In the genomic region with DNA sequence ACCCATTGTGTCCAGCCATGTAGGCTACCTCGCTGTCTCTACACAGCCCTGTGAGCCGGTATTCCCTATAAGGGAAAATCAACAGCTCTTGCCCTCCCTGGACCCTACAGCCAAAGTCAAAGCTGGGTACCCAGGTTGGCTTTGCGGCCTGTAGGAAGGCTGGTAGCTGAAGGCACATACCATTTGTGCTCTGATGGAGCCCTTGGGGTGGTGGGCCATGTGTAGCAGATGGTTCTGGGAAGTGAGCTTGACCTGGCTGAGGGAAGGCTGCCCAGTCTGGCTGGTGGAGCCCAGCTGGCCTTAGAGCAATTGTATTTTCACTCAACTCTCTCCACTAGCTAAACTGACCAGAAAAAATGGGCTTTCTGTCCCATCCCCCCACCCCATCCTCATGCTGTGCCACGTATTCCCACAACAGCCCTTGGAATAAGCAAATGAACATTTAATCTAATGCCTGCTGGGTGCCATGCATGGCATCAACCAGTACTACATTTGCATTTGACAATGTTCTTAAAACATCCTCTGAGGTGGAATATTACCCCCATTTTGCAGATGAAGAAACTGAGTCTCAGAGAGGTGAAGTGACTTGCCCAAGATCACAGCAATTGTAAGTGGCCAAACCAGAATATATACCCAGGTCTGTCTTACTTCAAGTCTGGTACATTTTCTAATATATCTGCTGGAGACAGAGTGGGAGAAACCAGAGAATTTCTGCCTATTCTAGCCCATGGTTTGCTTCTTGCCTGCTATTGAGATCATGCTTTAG, we compare ENCODE assay signal across 16 cellular contexts. TPM values are rescaled to one million over a fixed set of nuclear protein-coding genes. Genes with fewer than 3 reads are reported as not detected.
DNase-seq lines count a peak whose midpoint lies in the region; ATAC-seq lines count a peak whose summit lies in the region.
"Had no signal": no experiment of that assay in that cellular context is flagged by ENCODE, and none has a peak within 500 bp of the region (broad histone marks: within the 10 kb centered on the region; RNA-seq: fewer than 3 reads in every experiment).

No MANE protein-coding gene starts in this region.

- DNase-seq in activated CD4-positive, alpha-beta T cell treated with anti-CD3 and anti-CD28 coated beads, Interleukin-2, amount 10 ng/mL, durations not matched to agents 24 days and 14 days, result no peak
- no peak for DNase-seq in activated CD4-positive, alpha-beta T cell treated with anti-CD3 and anti-CD28 coated beads for 1 hour
- DNase-seq in immature natural killer cell (no peak), cardiac septum (ENCODE audit: low spot score) (no peak)
- DNase-seq: activated CD4-positive, alpha-beta T cell treated with anti-CD3 and anti-CD28 coated beads, Interleukin-2, amount 50 U/mL, for 4 hours; activated naive CD4-positive, alpha-beta T cell treated with Interleukin-2 at 50 U/mL for 16 hours; left lung had no signal

- H3K27ac ChIP-seq in subcutaneous abdominal adipose tissue (ENCODE audit: low read depth, low read length), result peak overlapping the region; percentile 9
- H3K27ac ChIP-seq: A549, hepatocyte, KMS-11, left lung had no signal

- peaks cover 55% of the 10 kb centered on the region for H3K27me3 Mint-ChIP-seq in activated CD4-positive, alpha-beta T cell treated with anti-CD3 and anti-CD28 coated beads, Interleukin-2, amount 10 ng/mL, durations not matched to agents 24 days and 14 days
- H3K27me3 Mint-ChIP-seq in activated T-helper 17 cell treated with anti-CD3 and anti-CD28 coated beads, Interleukin-2, amount 50 U/mL, for 72 hours, result peaks cover 26% of the 10 kb centered on the region
- H3K27me3 Mint-ChIP-seq in immature natural killer cell (ENCODE audit: low read depth in 3 of 3), result peaks cover 13 to 17% (median 16%) of the 10 kb centered on the region in 3 donors

- no peak for ATAC-seq in activated T-helper 17 cell treated with anti-CD3 and anti-CD28 coated beads, Interleukin-2, amount 50 U/mL, for 72 hours (replicated peaks)
- ATAC-seq in GM21825 (IDR thresholded peaks at IDR 0.05; ENCODE audit: unreplicated experiment), result no peak
- ATAC-seq in GM21786 (IDR thresholded peaks at IDR 0.05; ENCODE audit: unreplicated experiment), result no peak
- ATAC-seq: A549 had no signal

- H3K27ac Mint-ChIP-seq in activated CD4-positive, alpha-beta T cell treated with anti-CD3 and anti-CD28 coated beads, Interleukin-2, amount 10 ng/mL, durations not matched to agents 24 days and 14 days, result no peak overlapping the region
- H3K27ac Mint-ChIP-seq in activated T-helper 17 cell treated with anti-CD3 and anti-CD28 coated beads, Interleukin-2, amount 50 U/mL, for 72 hours, result no peak overlapping the region
- no peak overlapping the region for H3K27ac Mint-ChIP-seq in immature natural killer cell

- no peaks in the 10 kb centered on the region for H3K9me3 Mint-ChIP-seq in activated CD4-positive, alpha-beta T cell treated with anti-CD3 and anti-CD28 coated beads, Interleukin-2, amount 10 ng/mL, durations not matched to agents 24 days and 14 days
- H3K9me3 Mint-ChIP-seq in activated T-helper 17 cell treated with anti-CD3 and anti-CD28 coated beads, Interleukin-2, amount 50 U/mL, for 72 hours, result no peaks in the 10 kb centered on the region
- no peaks in the 10 kb centered on the region for H3K9me3 Mint-ChIP-seq in immature natural killer cell

- H3K9ac ChIP-seq in subcutaneous abdominal adipose tissue (ENCODE audit: low read length in 5 of 5), result peak overlapping the region in 3 of 5 donors; percentile 19 to 24 (median 21)
- H3K9ac ChIP-seq: KMS-11 had no signal

- no peaks in the 10 kb centered on the region for H3K36me3 ChIP-seq in subcutaneous abdominal adipose tissue (ENCODE audit: control insufficient read depth in 5 of 5, insufficient read depth in 5 of 5, low read length in 5 of 5)
- H3K36me3 ChIP-seq: esophagus muscularis mucosa, left lung had no signal

- H3K4me1 ChIP-seq in subcutaneous abdominal adipose tissue (ENCODE audit: control insufficient read depth in 5 of 5, insufficient read depth in 5 of 5, low read length in 5 of 5), result peaks cover 0 to 39% (median 35%) of the 10 kb centered on the region in 5 donors

- H3K4me3 Mint-ChIP-seq in activated CD4-positive, alpha-beta T cell treated with anti-CD3 and anti-CD28 coated beads, Interleukin-2, amount 10 ng/mL, durations not matched to agents 24 days and 14 days, result peak overlapping the region; percentile 34
- peak overlapping the region; percentile 57 for H3K4me3 Mint-ChIP-seq in activated T-helper 17 cell treated with anti-CD3 and anti-CD28 coated beads, Interleukin-2, amount 50 U/mL, for 72 hours
- H3K4me3 Mint-ChIP-seq in immature natural killer cell, result peak overlapping the region; percentile 51 to 76 (median 68)

- intact Hi-C loops in activated CD4-positive, alpha-beta T cell treated with anti-CD3 and anti-CD28 coated beads, Interleukin-2, amount 10 ng/mL, durations not matched to agents 24 days and 14 days (cut with micrococcal nuclease), result no loop called here
- intact Hi-C loops in cardiac septum (cut with DNase I), result no loop called here

- peak overlapping the region in 2 of 5 donors; percentile 58 to 67 for H3K4me3 ChIP-seq in subcutaneous abdominal adipose tissue (ENCODE audit: low read depth in 1 of 5, low read length in 5 of 5)
- H3K4me3 ChIP-seq: A549, hepatocyte, skin epidermis had no signal

- peaks cover 4% of the 10 kb centered on the region for H3K4me1 Mint-ChIP-seq in activated CD4-positive, alpha-beta T cell treated with anti-CD3 and anti-CD28 coated beads, Interleukin-2, amount 10 ng/mL, durations not matched to agents 24 days and 14 days
- peaks cover 9% of the 10 kb centered on the region for H3K4me1 Mint-ChIP-seq in activated T-helper 17 cell treated with anti-CD3 and anti-CD28 coated beads, Interleukin-2, amount 50 U/mL, for 72 hours
- peaks cover 9 to 12% of the 10 kb centered on the region in 2 donors for H3K4me1 Mint-ChIP-seq in immature natural killer cell

- H3K9me3 ChIP-seq in subcutaneous abdominal adipose tissue (ENCODE audit: control insufficient read depth in 5 of 5, low read length in 5 of 5), result no peaks in the 10 kb centered on the region
- H3K9me3 ChIP-seq: A549, esophagus muscularis mucosa, left lung had no signal

- peaks cover 0 to 9% (median 3%) of the 10 kb centered on the region in 5 donors for H3K27me3 ChIP-seq in subcutaneous abdominal adipose tissue (ENCODE audit: control insufficient read depth in 5 of 5, insufficient read depth in 4 of 5, low read length in 5 of 5)

- H3K36me3 Mint-ChIP-seq in activated CD4-positive, alpha-beta T cell treated with anti-CD3 and anti-CD28 coated beads, Interleukin-2, amount 10 ng/mL, durations not matched to agents 24 days and 14 days (ENCODE audit: low read depth), result no peaks in the 10 kb centered on the region
- no peaks in the 10 kb centered on the region for H3K36me3 Mint-ChIP-seq in activated T-helper 17 cell treated with anti-CD3 and anti-CD28 coated beads, Interleukin-2, amount 50 U/mL, for 72 hours (ENCODE audit: low read depth)
- H3K36me3 Mint-ChIP-seq in immature natural killer cell, result no peaks in the 10 kb centered on the region

RNA-seq across cellular contexts. Expression of gene NDUFS5, which starts 56.8 kb away (rescaled TPM):
- 162 and 164 TPM in 2 replicates for total RNA-seq in activated CD4-positive, alpha-beta T cell treated with anti-CD3 and anti-CD28 coated beads, Interleukin-2, amount 10 ng/mL, durations not matched to agents 24 days and 14 days
- 100 to 1,000 TPM; 114 to 199 TPM for total RNA-seq in activated T-helper 17 cell treated with anti-CD3 and anti-CD28 coated beads, Interleukin-2, amount 50 U/mL, for 72 hours
- 100 to 1,000 TPM; 390 to 517 (median 431) TPM for polyA plus RNA-seq in immature natural killer cell
- total RNA-seq in cardiac septum, result 519 TPM
